In genomic region chr6:30691208-30691872, GRCh38 we compare ENCODE assay signal across 8 cellular contexts. TPM values are rescaled to one million over a fixed set of nuclear protein-coding genes. Genes with fewer than 3 reads are reported as not detected.
DNase-seq lines count a peak whose midpoint lies in the region; ATAC-seq, FAIRE-seq and TF ChIP-seq lines count a peak whose summit lies in the region.

No MANE protein-coding gene starts in this region.

- CTCF ChIA-PET in endothelial cell of umbilical vein (lab: Charles Lee): interaction anchor here (1.4 to 2.5 kb wide), 5 partner anchors 12 to 39 kb away, joined by 3 to 19 read pairs (median 9); partner anchors contain the start of genes DHX16 and MDC1

- H3K4me2 ChIP-seq in endothelial cell of umbilical vein (ENCODE audit: insufficient read depth, low read length) (peak overlapping the region; percentile 91), parathyroid adenoma (ENCODE audit: low read length) (peak overlapping the region; percentile 94)

- H3K27ac ChIP-seq in endothelial cell of umbilical vein (ENCODE audit: insufficient read depth, low read depth, low read length) (peak overlapping the region; percentile 54), parathyroid adenoma (peak overlapping the region; percentile 69)

- no peaks in the 10 kb centered on the region for H3K9me1 ChIP-seq in endothelial cell of umbilical vein (replicated peaks; ENCODE audit: control insufficient read depth, extremely low read depth, insufficient read depth, low read length)

- POLR2A ChIA-PET in endothelial cell of umbilical vein (lab: Charles Lee): interaction anchor here (1.1 to 1.8 kb wide), 2 partner anchors 26 to 30 kb away, joined by 3 to 4 read pairs; partner anchors contain the start of gene MDC1

- TF ChIP-seq CTCF in endothelial cell of umbilical vein (IDR thresholded peaks at IDR 0.05; ENCODE audit: extremely low read depth in 1 of 2, insufficient read depth in 1 of 2, low read depth in 1 of 2, low read length in 2 of 2): no peak
- TF ChIP-seq CTCF in parathyroid adenoma (IDR thresholded peaks at IDR 0.05): no peak

- intact Hi-C loops in endothelial cell of umbilical vein (cut with micrococcal nuclease): no loop called here

- no peak for TF ChIP-seq POLR2A in endothelial cell of umbilical vein (IDR thresholded peaks at IDR 0.05; ENCODE audit: low read depth, low read length)

- H3K36me3 ChIP-seq in ES-I3 (ENCODE audit: insufficient read depth, low read length) (no peaks in the 10 kb centered on the region), NT2/D1 (ENCODE audit: insufficient read depth, insufficient read length, low read length) (peaks cover 14% of the 10 kb centered on the region), endothelial cell of umbilical vein (ENCODE audit: control insufficient read depth in 2 of 2, extremely low read depth in 1 of 2, insufficient read depth in 2 of 2, low read length in 2 of 2) (no peaks in the 10 kb centered on the region), parathyroid adenoma (ENCODE audit: control insufficient read depth, insufficient read depth, low read length) (no peaks in the 10 kb centered on the region)

- H3K4me3 ChIP-seq in NT2/D1 (ENCODE audit: insufficient read length, low read depth) (peak overlapping the region; percentile 16), endothelial cell of umbilical vein (replicated peaks in 1 of 3; ENCODE audit: insufficient read depth in 1 of 3, low read depth in 1 of 3, low read length in 3 of 3) (peak overlapping the region; percentile 55 to 84 (median 72)), parathyroid adenoma (ENCODE audit: low read depth, low read length) (peak overlapping the region; percentile 86)

- H3K4me1 ChIP-seq in ES-I3 (ENCODE audit: insufficient read depth, low read length) (0 out of 2 replicates have a peak, but pooled peaks cover 6% of the 10 kb centered on the region), NT2/D1 (ENCODE audit: insufficient read depth, insufficient read length) (peaks cover 8% of the 10 kb centered on the region), endothelial cell of umbilical vein (ENCODE audit: control insufficient read depth, extremely low read depth, insufficient read depth, low read length) (peaks cover 28% of the 10 kb centered on the region), parathyroid adenoma (peaks cover 11% of the 10 kb centered on the region)

- DNase-seq in NT2/D1 (ENCODE audit: low read depth, low spot score) (no peak), endothelial cell of umbilical vein (ENCODE audit: low read depth, low spot score) (no peak), ecto neural progenitor cell (ENCODE audit: low spot score) (no peak), UCSD-AML1 (lab: John Stamatoyannopoulos, UW; ENCODE audit: unreplicated experiment) (no peak)

- H3K27me3 ChIP-seq in NT2/D1 (ENCODE audit: insufficient read depth, insufficient read length): no peaks in the 10 kb centered on the region
- H3K27me3 ChIP-seq in endothelial cell of umbilical vein (ENCODE audit: control insufficient read depth in 2 of 2, insufficient read depth in 2 of 2, low read length in 2 of 2): no peaks in the 10 kb centered on the region
- no peaks in the 10 kb centered on the region for H3K27me3 ChIP-seq in parathyroid adenoma (ENCODE audit: control insufficient read depth, insufficient read depth, low read length)

- no peaks in the 10 kb centered on the region for H3K9me3 ChIP-seq in ES-I3 (ENCODE audit: control insufficient read depth, insufficient read depth, low read length)
- H3K9me3 ChIP-seq in NT2/D1 (ENCODE audit: insufficient read depth, low read length): no peaks in the 10 kb centered on the region
- no peaks in the 10 kb centered on the region for H3K9me3 ChIP-seq in endothelial cell of umbilical vein (replicated peaks; ENCODE audit: control insufficient read depth, insufficient read depth, low read length)
- H3K9me3 ChIP-seq in parathyroid adenoma (ENCODE audit: control insufficient read depth, low read length): no peaks in the 10 kb centered on the region

- no TSS peak for BruUV-seq in endothelial cell of umbilical vein (replicated peaks; lab: Mats Ljungman, UMichigan)

- ATAC-seq in GM21737 (IDR thresholded peaks at IDR 0.05; ENCODE audit: unreplicated experiment) (no peak), HG03565 (IDR thresholded peaks at IDR 0.05; ENCODE audit: unreplicated experiment) (no peak)

- H4K20me1 ChIP-seq in endothelial cell of umbilical vein (replicated peaks; ENCODE audit: control insufficient read depth, extremely low read depth, insufficient read depth, low read length): no peaks in the 10 kb centered on the region

- H3K79me2 ChIP-seq in endothelial cell of umbilical vein (ENCODE audit: control insufficient read depth, insufficient read depth, low read length): peaks cover 24% of the 10 kb centered on the region
- H3K79me2 ChIP-seq in parathyroid adenoma: no peaks in the 10 kb centered on the region

- dilution Hi-C loops in endothelial cell of umbilical vein (cut with MboI; ENCODE audit: extremely low pct_ligation_motif_present, low sequenced_read_pairs): no loop called here

- FAIRE-seq in endothelial cell of umbilical vein (lab: Jason Lieb, UNC): no peak

- H2AFZ ChIP-seq in endothelial cell of umbilical vein (ENCODE audit: low read depth, low read length): peak overlapping the region; percentile 78
- H2AFZ ChIP-seq in parathyroid adenoma: peak overlapping the region; percentile 98

- H3K9ac ChIP-seq in ES-I3 (ENCODE audit: low read depth, low read length): peak overlapping the region; percentile 86; the same call in 1 of the 2 replicates
- H3K9ac ChIP-seq in NT2/D1 (ENCODE audit: insufficient read length, low read depth): peak overlapping the region; percentile 57
- H3K9ac ChIP-seq in endothelial cell of umbilical vein (replicated peaks; ENCODE audit: extremely low read depth, insufficient read depth, low read length): peak overlapping the region; percentile 56
- no peak overlapping the region for H3K9ac ChIP-seq in parathyroid adenoma

TF ChIP-seq in endothelial cell of umbilical vein, 7 proteins besides CTCF, POLR2A, EP300 and RAD21 (continues in another document):
- no peak for TF ChIP-seq MAX (IDR thresholded peaks at IDR 0.05; ENCODE audit: insufficient read depth, insufficient read length)
- TF ChIP-seq FOS (IDR thresholded peaks at IDR 0.05; ENCODE audit: borderline replicate concordance, insufficient read depth, low read length): no peak
- no peak for TF ChIP-seq EZH2 (IDR thresholded peaks at IDR 0.05; ENCODE audit: borderline replicate concordance, low read depth, low read length, severe bottlenecking)
- TF ChIP-seq POLR2AphosphoS5 (IDR thresholded peaks at IDR 0.05; ENCODE audit: insufficient read depth, low read depth, low read length): no peak

RNA-seq across cellular contexts. Expression of gene NRM, which starts 0.6 kb away (rescaled TPM):
- total RNA-seq in endothelial cell of umbilical vein: 28.5 and 32.2 TPM in 2 replicates
- 33.8 and 36.7 TPM in 2 replicates for polyA plus RNA-seq in endothelial cell of umbilical vein
- 33.0 and 34.0 TPM in 2 replicates for polyA plus RNA-seq in endothelial cell of umbilical vein (2011; cell fraction: cytosol; rRNA removed)
- polyA plus RNA-seq in endothelial cell of umbilical vein (2011; cell fraction: nucleus; rRNA removed): 16.0 and 18.9 TPM in 2 replicates
- polyA plus RNA-seq in endothelial cell of umbilical vein (2012): 17.7 and 22.2 TPM in 2 replicates
- polyA minus RNA-seq in endothelial cell of umbilical vein: 17.5 and 18.7 TPM in 2 replicates
- 20.0 TPM for polyA minus RNA-seq in endothelial cell of umbilical vein (2011; cell fraction: cytosol; rRNA and poly(A)+ RNA removed)
- 4.5 and 7.8 TPM in 2 replicates for polyA minus RNA-seq in endothelial cell of umbilical vein (2011; cell fraction: nucleus; rRNA and poly(A)+ RNA removed)

RNA-seq across cellular contexts. Expression of gene PPP1R18, which starts 4.9 kb away (rescaled TPM):
- total RNA-seq in endothelial cell of umbilical vein: 129 and 136 TPM in 2 replicates
- polyA plus RNA-seq in endothelial cell of umbilical vein: 167 and 173 TPM in 2 replicates
- polyA plus RNA-seq in endothelial cell of umbilical vein (2011; cell fraction: cytosol; rRNA removed): 125 and 137 TPM in 2 replicates
- polyA plus RNA-seq in endothelial cell of umbilical vein (2011; cell fraction: nucleus; rRNA removed): 98.3 and 116 TPM in 2 replicates
- polyA plus RNA-seq in endothelial cell of umbilical vein (2012): 94.7 and 97.8 TPM in 2 replicates
- polyA minus RNA-seq in endothelial cell of umbilical vein: 136 and 140 TPM in 2 replicates
- 15.4 TPM for polyA minus RNA-seq in endothelial cell of umbilical vein (2011; cell fraction: cytosol; rRNA and poly(A)+ RNA removed)
- polyA minus RNA-seq in endothelial cell of umbilical vein (2011; cell fraction: nucleus; rRNA and poly(A)+ RNA removed): 41.1 and 44.0 TPM in 2 replicates

RNA-seq across cellular contexts. Expression of gene DHX16, which starts 18.5 kb away (rescaled TPM):
- total RNA-seq in endothelial cell of umbilical vein: 36.3 and 38.2 TPM in 2 replicates
- 62.3 and 66.5 TPM in 2 replicates for polyA plus RNA-seq in endothelial cell of umbilical vein
- polyA plus RNA-seq in endothelial cell of umbilical vein (2011; cell fraction: cytosol; rRNA removed): 42.2 and 43.9 TPM in 2 replicates
- 141 and 146 TPM in 2 replicates for polyA plus RNA-seq in endothelial cell of umbilical vein (2011; cell fraction: nucleus; rRNA removed)
- 30.0 and 30.6 TPM in 2 replicates for polyA plus RNA-seq in endothelial cell of umbilical vein (2012)
- polyA minus RNA-seq in endothelial cell of umbilical vein: 61.9 and 63.5 TPM in 2 replicates
- polyA minus RNA-seq in endothelial cell of umbilical vein (2011; cell fraction: cytosol; rRNA and poly(A)+ RNA removed): 24.9 TPM
- 24.0 and 31.7 TPM in 2 replicates for polyA minus RNA-seq in endothelial cell of umbilical vein (2011; cell fraction: nucleus; rRNA and poly(A)+ RNA removed)

RNA-seq across cellular contexts. Expression of gene MDC1, which starts 25.7 kb away (rescaled TPM):
- 42.3 and 43.6 TPM in 2 replicates for total RNA-seq in endothelial cell of umbilical vein
- 15.6 and 16.8 TPM in 2 replicates for polyA plus RNA-seq in endothelial cell of umbilical vein
- 13.0 and 13.4 TPM in 2 replicates for polyA plus RNA-seq in endothelial cell of umbilical vein (2011; cell fraction: cytosol; rRNA removed)
- 36.2 and 49.0 TPM in 2 replicates for polyA plus RNA-seq in endothelial cell of umbilical vein (2011; cell fraction: nucleus; rRNA removed)
- 16.8 and 20.4 TPM in 2 replicates for polyA plus RNA-seq in endothelial cell of umbilical vein (2012)
- 14.6 and 17.6 TPM in 2 replicates for polyA minus RNA-seq in endothelial cell of umbilical vein
- polyA minus RNA-seq in endothelial cell of umbilical vein (2011; cell fraction: cytosol; rRNA and poly(A)+ RNA removed): 20.7 TPM
- 11.9 and 14.6 TPM in 2 replicates for polyA minus RNA-seq in endothelial cell of umbilical vein (2011; cell fraction: nucleus; rRNA and poly(A)+ RNA removed)

RNA-seq across cellular contexts. Expression of gene TUBB, which starts 28.8 kb away (rescaled TPM):
- total RNA-seq in endothelial cell of umbilical vein: 1,243 and 1,276 TPM in 2 replicates
- 1,408 and 1,437 TPM in 2 replicates for polyA plus RNA-seq in endothelial cell of umbilical vein
- polyA plus RNA-seq in endothelial cell of umbilical vein (2011; cell fraction: cytosol; rRNA removed): 1,278 and 1,444 TPM in 2 replicates
- polyA plus RNA-seq in endothelial cell of umbilical vein (2011; cell fraction: nucleus; rRNA removed): 567 and 602 TPM in 2 replicates
- polyA plus RNA-seq in endothelial cell of umbilical vein (2012): 869 and 1,219 TPM in 2 replicates
- 1,727 and 1,760 TPM in 2 replicates for polyA minus RNA-seq in endothelial cell of umbilical vein
- 468 TPM for polyA minus RNA-seq in endothelial cell of umbilical vein (2011; cell fraction: cytosol; rRNA and poly(A)+ RNA removed)
- 213 and 284 TPM in 2 replicates for polyA minus RNA-seq in endothelial cell of umbilical vein (2011; cell fraction: nucleus; rRNA and poly(A)+ RNA removed)

Comparison
In these comparisons a context has a peak if more than half of its experiments do, and no peak if none do; other contexts are left out.
1. H3K4me3 ChIP-seq: peak in every context shown above with its lines; median percentile 86 in parathyroid adenoma; 72 in endothelial cell of umbilical vein; 16 in NT2/D1.